In the genomic region with DNA sequence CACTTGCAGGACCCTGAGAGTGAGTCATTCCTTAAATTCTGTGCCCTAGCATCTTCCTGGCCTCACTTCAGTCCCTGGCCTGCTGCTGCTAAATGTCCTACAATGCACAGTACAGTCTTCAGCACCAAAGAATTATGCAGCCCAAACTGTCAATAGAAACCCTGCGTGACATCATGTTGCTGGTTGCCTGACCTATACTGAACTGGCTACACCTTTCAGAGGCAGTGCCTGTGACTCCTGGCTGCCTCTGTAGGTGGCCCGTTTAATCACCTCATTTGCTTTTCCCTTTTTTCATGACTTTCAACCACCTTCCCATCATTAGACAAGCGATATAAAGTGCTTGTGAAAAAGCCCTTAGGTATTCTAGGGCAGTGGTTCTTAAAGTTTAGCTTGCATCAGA, we compare ENCODE assay signal across 17 cellular contexts. TPM values are rescaled to one million over a fixed set of nuclear protein-coding genes. Genes with fewer than 3 reads are reported as not detected.
"Had no signal": no experiment of that assay in that cellular context is flagged by ENCODE, and none has a peak within 500 bp of the region (broad histone marks: within the 10 kb centered on the region; RNA-seq: fewer than 3 reads in every experiment).

No MANE protein-coding gene starts in this region.

- H3K9me3 ChIP-seq: colonic mucosa, left lung, psoas muscle, right lobe of liver, tibial artery had no signal

- H3K4me2 ChIP-seq: smooth muscle cell had no signal

- ATAC-seq: left lung, psoas muscle had no signal

- H3K27ac Mint-ChIP-seq: nephron had no signal

- H3K36me3 ChIP-seq: colonic mucosa, left lung, right lobe of liver, tibial artery had no signal

- H3K4me3 ChIP-seq: colonic mucosa, left lung, psoas muscle, right lobe of liver, smooth muscle cell, tibial artery had no signal

- DNase-seq: activated CD4-positive, alpha-beta T cell treated with anti-CD3 and anti-CD28 coated beads for 48 hours; activated CD8-positive, alpha-beta memory T cell treated with anti-CD3 and anti-CD28 coated beads for 24 hours; activated naive CD4-positive, alpha-beta T cell treated with Interleukin-2 at 50 U/mL for 16 hours; activated T-cell treated with anti-CD3 and anti-CD28 coated beads for 4 hours; colonic mucosa; foreskin fibroblast; hippocampal formation; kidney; left lung; mammary epithelial cell; psoas muscle; right lobe of liver; tibial artery had no signal

- H3K27ac ChIP-seq: colonic mucosa, left lung, psoas muscle, right lobe of liver, tibial artery, VCaP had no signal

- H3K4me3 Mint-ChIP-seq: nephron had no signal

- H3K27me3 ChIP-seq: colonic mucosa, left lung, right lobe of liver, tibial artery had no signal

- H3K9me3 Mint-ChIP-seq: nephron had no signal

- H3K4me1 ChIP-seq: colonic mucosa, left lung, psoas muscle, right lobe of liver, tibial artery had no signal

RNA-seq across cellular contexts. Expression of a gene that starts 33.0 kb away (rescaled TPM):
- total RNA-seq: endothelial cell of umbilical vein had no signal
